ENCODE assay signal across 8 cellular contexts in genomic region chr2:8003462-8004075, GRCh38.
A peak's percentile ranks its signal among the peaks of the same experiment; 100 is the strongest.
DNase-seq lines count a peak whose midpoint lies in the region; ATAC-seq and TF ChIP-seq lines count a peak whose summit lies in the region.
"Had no signal": no experiment of that assay in that cellular context is flagged by ENCODE, and none has a peak within 500 bp of the region (broad histone marks: within the 10 kb centered on the region; RNA-seq: fewer than 3 reads in every experiment).

No MANE protein-coding gene starts in this region.

- ATAC-seq in lower lobe of right lung (peak; percentile 67 to 71), upper lobe of right lung (peak; percentile 39), HG03378 (IDR thresholded peaks at IDR 0.05; ENCODE audit: unreplicated experiment) (no peak)

- no peaks in the 10 kb centered on the region for H3K36me3 ChIP-seq in MG63
- no peaks in the 10 kb centered on the region for H3K36me3 ChIP-seq in lower lobe of right lung
- H3K36me3 ChIP-seq in upper lobe of right lung, result no peaks in the 10 kb centered on the region

- peak overlapping the region in 4 of 5 experiments; percentile 44 to 82 (median 63) for H3K27ac Mint-ChIP-seq in brain

- H3K27ac ChIP-seq in lower lobe of right lung, result no peak overlapping the region
- peak overlapping the region; percentile 58 for H3K27ac ChIP-seq in upper lobe of right lung

- H3K4me1 Mint-ChIP-seq in brain, result peaks cover 19% of the 10 kb centered on the region

- intact Hi-C loops in lower lobe of right lung (cut with DNase I), result no loop called here
- intact Hi-C loops in upper lobe of right lung (cut with DNase I), result no loop called here

- H3K9me3 ChIP-seq in MG63, result no peaks in the 10 kb centered on the region
- H3K9me3 ChIP-seq in lower lobe of right lung, result no peaks in the 10 kb centered on the region
- no peaks in the 10 kb centered on the region for H3K9me3 ChIP-seq in upper lobe of right lung

- no peaks in the 10 kb centered on the region for H3K27me3 Mint-ChIP-seq in brain

- H3K27me3 ChIP-seq in MG63 (no peaks in the 10 kb centered on the region), lower lobe of right lung (ENCODE audit: low read depth) (no peaks in the 10 kb centered on the region), upper lobe of right lung (no peaks in the 10 kb centered on the region)

- peaks cover 0 to 6% (median 0%) of the 10 kb centered on the region in 5 experiments for H3K9me3 Mint-ChIP-seq in brain

- DNase-seq in MG63, result peak; percentile 82
- no peak for DNase-seq in lower lobe of right lung
- no peak for DNase-seq in upper lobe of right lung
- DNase-seq in NCI-H82 treated with DMSO at 0.1 percent for 48 hours (lab: John Stamatoyannopoulos, UW; ENCODE audit: unreplicated experiment), result no peak
- DNase-seq in cerebellar cortex (ENCODE audit: low spot score), result no peak
- DNase-seq: activated gamma-delta T cell treated with Interleukin-2 at 50 U/mL for 16 hours had no signal

- H3K4me3 ChIP-seq in MG63 (peak overlapping the region; percentile 8), lower lobe of right lung (no peak overlapping the region), upper lobe of right lung (no peak overlapping the region)

- H3K36me3 Mint-ChIP-seq in brain, result no peaks in the 10 kb centered on the region

- H3K4me1 ChIP-seq in lower lobe of right lung (no peaks in the 10 kb centered on the region), upper lobe of right lung (no peaks in the 10 kb centered on the region)

- no peak for TF ChIP-seq CTCF in brain (conservative IDR thresholded peaks at IDR 0.05)
- TF ChIP-seq CTCF in lower lobe of right lung (IDR thresholded peaks at IDR 0.05), result no peak
- no peak for TF ChIP-seq CTCF in upper lobe of right lung (IDR thresholded peaks at IDR 0.05)

- no peak overlapping the region for H3K4me3 Mint-ChIP-seq in brain
